23 cellular contexts compared by ENCODE assay signal in genomic region chr21:43297411-43297981, GRCh38.
"Had no signal": no experiment of that assay in that cellular context is flagged by ENCODE, and none has a peak within 500 bp of the region (broad histone marks: within the 10 kb centered on the region; RNA-seq: fewer than 3 reads in every experiment).

No MANE protein-coding gene starts in this region.

- H3K4me1 Mint-ChIP-seq: activated naive CD4-positive, alpha-beta T cell treated with anti-CD3 and anti-CD28 coated beads, Interleukin-2, amount 50 U/mL, for 24 hours; immature natural killer cell had no signal

- H3K4me3 Mint-ChIP-seq: activated naive CD4-positive, alpha-beta T cell treated with anti-CD3 and anti-CD28 coated beads, Interleukin-2, amount 50 U/mL, for 24 hours; activated T-cell treated with anti-CD3 and anti-CD28 coated beads, Interleukin-2, amount 50 U/mL, for 72 hours; immature natural killer cell; nephron progenitor cell; T-helper 1 cell treated with Interleukin-12 subunit alpha and Interleukin-12 subunit beta and Interleukin-4 antibody, amounts not matched to agents 30 μg/mL and 1 μg/mL, for 36 hours; type B pancreatic cell had no signal

- FAIRE-seq: endometrium, frontal cortex had no signal

- H3K27ac Mint-ChIP-seq: activated naive CD4-positive, alpha-beta T cell treated with anti-CD3 and anti-CD28 coated beads, Interleukin-2, amount 50 U/mL, for 24 hours; activated T-cell treated with anti-CD3 and anti-CD28 coated beads, Interleukin-2, amount 50 U/mL, for 72 hours; immature natural killer cell; nephron progenitor cell; T-helper 1 cell treated with Interleukin-12 subunit alpha and Interleukin-12 subunit beta and Interleukin-4 antibody, amounts not matched to agents 30 μg/mL and 1 μg/mL, for 36 hours; type B pancreatic cell had no signal

- DNase-seq: activated CD4-positive, alpha-beta T cell treated with anti-CD3 and anti-CD28 coated beads, Interleukin-2, amount 50 U/mL, for 1 hour; activated CD4-positive, CD25-positive, alpha-beta regulatory T cell treated with anti-CD3 and anti-CD28 coated beads, Interleukin-2, amount 50 U/mL, for 72 hours; activated gamma-delta T cell; activated T-cell treated with anti-CD3 and anti-CD28 coated beads, Interleukin-2, amount 50 U/mL, for 72 hours; cortex of kidney; erythroblast; immature natural killer cell; midbrain; nephron progenitor cell; occipital lobe; retina; stimulated activated CD4-positive, alpha-beta T cell treated with anti-CD3 and anti-CD28 coated beads, Interleukin-15, amount 100 ng/mL, for 24 hours; stimulated activated CD4-positive, alpha-beta T cell treated with anti-CD3 and anti-CD28 coated beads, Interleukin-2, amount 100 ng/mL, for 48 hours; stomach; testis had no signal

- H3K9me3 Mint-ChIP-seq: activated naive CD4-positive, alpha-beta T cell treated with anti-CD3 and anti-CD28 coated beads, Interleukin-2, amount 50 U/mL, for 24 hours; activated T-cell treated with anti-CD3 and anti-CD28 coated beads, Interleukin-2, amount 50 U/mL, for 72 hours; T-helper 1 cell treated with Interleukin-12 subunit alpha and Interleukin-12 subunit beta and Interleukin-4 antibody, amounts not matched to agents 30 μg/mL and 1 μg/mL, for 36 hours had no signal

- H3K36me3 ChIP-seq: ascending aorta, stomach had no signal

- H3K27me3 ChIP-seq: ascending aorta, testis had no signal

- H3K36me3 Mint-ChIP-seq: activated naive CD4-positive, alpha-beta T cell treated with anti-CD3 and anti-CD28 coated beads, Interleukin-2, amount 50 U/mL, for 24 hours; immature natural killer cell; type B pancreatic cell had no signal

- H3K9me3 ChIP-seq: testis had no signal

- H3K4me1 ChIP-seq: ascending aorta, testis had no signal

- H3K4me3 ChIP-seq: ascending aorta, lung, stomach, testis had no signal

- H3K27me3 Mint-ChIP-seq: activated naive CD4-positive, alpha-beta T cell treated with anti-CD3 and anti-CD28 coated beads, Interleukin-2, amount 50 U/mL, for 24 hours; type B pancreatic cell had no signal

- ATAC-seq: activated T-cell treated with anti-CD3 and anti-CD28 coated beads, Interleukin-2, amount 50 U/mL, for 72 hours had no signal

- H3K27ac ChIP-seq: ascending aorta, stomach, testis, VCaP had no signal
